8 cellular contexts compared by ENCODE assay signal in genomic region chrX:100928660-100929613, GRCh38. TPM values are rescaled to one million over a fixed set of nuclear protein-coding genes. Genes with fewer than 3 reads are reported as not detected.
DNase-seq lines count a peak whose midpoint lies in the region; ATAC-seq and TF ChIP-seq lines count a peak whose summit lies in the region.

Gene XKRX, minus strand, starts transcription at chrX:100928917. Its CDS starts 613 bp downstream, at chrX:100928304.

- H3K9me3 Mint-ChIP-seq in IgD-negative memory B cell (peaks cover 3 to 5% (median 5%) of the 10 kb centered on the region in 3 donors), mesothelial cell of epicardium (peaks cover 28% of the 10 kb centered on the region)
- peaks cover 16% of the 10 kb centered on the region for H3K9me3 Mint-ChIP-seq in dendritic cell treated with granulocyte-macrophage colony-stimulating factor and Interleukin-4, amounts not matched to agents 40 ng/mL and 50 ng/mL, for 4 days

- H3K36me3 Mint-ChIP-seq in IgD-negative memory B cell (no peaks in the 10 kb centered on the region), mesothelial cell of epicardium (no peaks in the 10 kb centered on the region)
- no peaks in the 10 kb centered on the region for H3K36me3 Mint-ChIP-seq in dendritic cell treated with granulocyte-macrophage colony-stimulating factor and Interleukin-4, amounts not matched to agents 40 ng/mL and 50 ng/mL, for 4 days (ENCODE audit: low read depth)

- H3K4me3 Mint-ChIP-seq in IgD-negative memory B cell, result peak within 1 kb of the TSS; percentile 92 to 99 (median 94)
- H3K4me3 Mint-ChIP-seq in dendritic cell treated with granulocyte-macrophage colony-stimulating factor and Interleukin-4, amounts not matched to agents 40 ng/mL and 50 ng/mL, for 4 days, result peak within 1 kb of the TSS; percentile 53
- peak within 1 kb of the TSS; percentile 79 for H3K4me3 Mint-ChIP-seq in mesothelial cell of epicardium

- intact Hi-C loops in dendritic cell treated with granulocyte-macrophage colony-stimulating factor and Interleukin-4, amounts not matched to agents 40 ng/mL and 50 ng/mL, for 4 days (cut with micrococcal nuclease), result no loop called here

- peak; percentile 23 to 40 for DNase-seq in mesothelial cell of epicardium (ENCODE audit: low spot score in 2 of 2, unreplicated experiment in 2 of 2)
- peak; percentile 41 for DNase-seq in stimulated activated naive CD8-positive, alpha-beta T cell treated with anti-CD3 and anti-CD28 coated beads, Interleukin-15, Interleukin-2, amounts not matched to agents 100 U/mL and 50 U/mL, for 24 hours
- DNase-seq in DMS153 (lab: John Stamatoyannopoulos, UW), result no peak

- peak within 1 kb of the TSS; percentile 84 to 96 (median 88) for H3K27ac Mint-ChIP-seq in IgD-negative memory B cell
- H3K27ac Mint-ChIP-seq in dendritic cell treated with granulocyte-macrophage colony-stimulating factor and Interleukin-4, amounts not matched to agents 40 ng/mL and 50 ng/mL, for 4 days, result no peak within 1 kb of the TSS
- H3K27ac Mint-ChIP-seq in mesothelial cell of epicardium, result peak within 1 kb of the TSS; percentile 53

- H3K27ac ChIP-seq in C4-2B, result peak within 1 kb of the TSS; percentile 1; the same call in 1 of the 2 replicates

- H3K27me3 Mint-ChIP-seq in IgD-negative memory B cell (peaks cover 2% of the 10 kb centered on the region), mesothelial cell of epicardium (ENCODE audit: low read depth) (peaks cover 5% of the 10 kb centered on the region)
- H3K27me3 Mint-ChIP-seq in dendritic cell treated with granulocyte-macrophage colony-stimulating factor and Interleukin-4, amounts not matched to agents 40 ng/mL and 50 ng/mL, for 4 days, result peaks cover 25% of the 10 kb centered on the region

- H3K4me1 Mint-ChIP-seq in IgD-negative memory B cell, result peaks cover 14 to 41% (median 36%) of the 10 kb centered on the region in 3 donors
- peaks cover 26% of the 10 kb centered on the region for H3K4me1 Mint-ChIP-seq in dendritic cell treated with granulocyte-macrophage colony-stimulating factor and Interleukin-4, amounts not matched to agents 40 ng/mL and 50 ng/mL, for 4 days (ENCODE audit: low read depth)
- peaks cover 6% of the 10 kb centered on the region for H3K4me1 Mint-ChIP-seq in mesothelial cell of epicardium

- no peak for TF ChIP-seq CTCF in C4-2B (conservative IDR thresholded peaks at IDR 0.05)
- TF ChIP-seq CTCF in mesothelial cell of epicardium (IDR thresholded peaks at IDR 0.05; ENCODE audit: unreplicated experiment), result no peak

- peak; percentile 67 for ATAC-seq in GM19455 (IDR thresholded peaks at IDR 0.05; ENCODE audit: unreplicated experiment)
- peak; percentile 73 to 88 for ATAC-seq in activated CD4-positive, CD25-positive, alpha-beta regulatory T cell treated with anti-CD3 and anti-CD28 coated beads, Interleukin-2, amount 50 U/mL, for 24 hours
- ATAC-seq in stimulated activated naive CD8-positive, alpha-beta T cell treated with anti-CD3 and anti-CD28 coated beads, Interleukin-15, Interleukin-2, amounts not matched to agents 100 U/mL and 50 U/mL, for 24 hours, result peak; percentile 84

RNA-seq across cellular contexts. Expression of gene XKRX, which starts in this region (rescaled TPM):
- polyA plus RNA-seq in IgD-negative memory B cell, result 0.88 TPM
- 0.90 to 1.0 TPM (median 0.96 TPM) in 3 replicates for total RNA-seq in mesothelial cell of epicardium
